In the genomic region with DNA sequence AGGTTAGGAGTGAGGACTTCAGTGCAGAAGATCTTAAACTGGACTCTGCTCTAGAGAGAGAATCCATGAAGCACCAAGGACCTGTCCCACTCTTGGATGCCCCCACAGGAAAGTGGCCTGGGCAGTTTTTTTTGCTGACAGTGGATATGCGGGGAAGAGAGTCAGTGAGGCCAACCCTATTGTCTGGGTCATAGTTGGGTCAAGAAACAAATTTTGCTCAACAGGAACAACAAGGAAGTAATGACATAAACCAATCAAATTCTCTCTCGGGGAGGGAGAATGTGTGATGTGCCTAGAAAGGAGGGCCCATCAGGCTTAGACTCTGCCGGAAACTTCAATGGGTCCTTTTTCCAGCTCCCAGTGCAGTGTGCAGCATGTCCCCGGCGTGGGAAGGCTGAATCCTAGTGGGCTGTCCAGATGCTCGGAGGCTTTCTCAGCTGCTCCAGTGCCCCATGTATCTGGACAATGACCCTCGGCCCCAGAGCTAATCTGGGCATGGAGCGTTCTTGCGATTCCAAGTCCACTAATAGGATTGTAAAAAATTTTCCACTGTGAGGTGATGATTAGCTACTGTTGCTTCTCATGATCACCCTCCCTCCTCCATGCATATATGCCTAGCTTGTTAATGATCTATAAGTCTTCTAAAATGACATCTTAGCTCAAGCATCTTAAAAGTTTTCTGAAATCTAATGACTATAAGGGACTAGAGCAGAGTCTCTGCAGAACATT, we compare ENCODE assay signal across 31 cellular contexts.
DNase-seq lines count a peak whose midpoint lies in the region; ATAC-seq and TF ChIP-seq lines count a peak whose summit lies in the region.
"Had no signal": no experiment of that assay in that cellular context is flagged by ENCODE, and none has a peak within 500 bp of the region (broad histone marks: within the 10 kb centered on the region; RNA-seq: fewer than 3 reads in every experiment).

No MANE protein-coding gene starts in this region.

- H3K4me1 Mint-ChIP-seq in nephron, result peaks cover 52% of the 10 kb centered on the region
- H3K4me1 Mint-ChIP-seq in stimulated activated naive B cell treated with anti-CD40 and anti-IgM and Interleukin-4, amounts not matched to agents 10 μg/mL and 1 μg/mL and 100 μg/mL, for 72 hours, result no peaks in the 10 kb centered on the region
- H3K4me1 Mint-ChIP-seq: activated naive CD8-positive, alpha-beta T cell treated with anti-CD3 and anti-CD28 coated beads, Interleukin-2, amount 10 ng/mL, durations not matched to agents 7 days and 5 days; CD4-positive, CD25-positive, alpha-beta regulatory T cell; T-helper 17 cell had no signal

- peaks cover 22% of the 10 kb centered on the region for H3K27me3 ChIP-seq in foreskin keratinocyte
- H3K27me3 ChIP-seq in osteoblast (ENCODE audit: insufficient read depth, low read length), result peaks cover 55% of the 10 kb centered on the region
- H3K27me3 ChIP-seq: ascending aorta, upper lobe of left lung had no signal

- no peaks in the 10 kb centered on the region for H3K36me3 ChIP-seq in osteoblast (ENCODE audit: insufficient read depth, low read length)
- H3K36me3 ChIP-seq: ascending aorta, upper lobe of left lung had no signal

- H3K79me2 ChIP-seq in osteoblast (ENCODE audit: insufficient read depth, low read length), result no peaks in the 10 kb centered on the region

- H3K36me3 Mint-ChIP-seq in nephron (ENCODE audit: low read depth), result no peaks in the 10 kb centered on the region
- H3K36me3 Mint-ChIP-seq in stimulated activated naive B cell treated with anti-CD40 and anti-IgM and Interleukin-4, amounts not matched to agents 10 μg/mL and 1 μg/mL and 100 μg/mL, for 72 hours, result no peaks in the 10 kb centered on the region
- H3K36me3 Mint-ChIP-seq: activated CD8-positive, alpha-beta memory T cell treated with anti-CD3 and anti-CD28 coated beads, Interleukin-2, amount 10 ng/mL, durations not matched to agents 7 days and 5 days; activated naive CD8-positive, alpha-beta T cell treated with anti-CD3 and anti-CD28 coated beads, Interleukin-2, amount 10 ng/mL, durations not matched to agents 7 days and 5 days; CD4-positive, CD25-positive, alpha-beta regulatory T cell had no signal

- H3K27ac ChIP-seq in foreskin keratinocyte (no peak overlapping the region), osteoblast (ENCODE audit: low read depth, low read length) (no peak overlapping the region)
- H3K27ac ChIP-seq: ascending aorta, RWPE1, SK-N-MC, upper lobe of left lung had no signal

- H3K9me3 Mint-ChIP-seq in nephron, result no peaks in the 10 kb centered on the region
- H3K9me3 Mint-ChIP-seq in stimulated activated naive B cell treated with anti-CD40 and anti-IgM and Interleukin-4, amounts not matched to agents 10 μg/mL and 1 μg/mL and 100 μg/mL, for 72 hours, result no peaks in the 10 kb centered on the region
- H3K9me3 Mint-ChIP-seq: activated naive CD8-positive, alpha-beta T cell treated with anti-CD3 and anti-CD28 coated beads, Interleukin-2, amount 10 ng/mL, durations not matched to agents 7 days and 5 days; activated T-cell treated with anti-CD3 and anti-CD28 coated beads, Interleukin-2, amount 50 U/mL, for 4 hours; CD4-positive, CD25-positive, alpha-beta regulatory T cell; HFFc6 had no signal

- H3K4me1 ChIP-seq in foreskin keratinocyte, result no peaks in the 10 kb centered on the region
- H3K4me1 ChIP-seq in osteoblast (ENCODE audit: insufficient read depth, low read length), result peaks cover 17% of the 10 kb centered on the region
- H3K4me1 ChIP-seq: ascending aorta, upper lobe of left lung had no signal

- TF ChIP-seq CTCF in fibroblast of villous mesenchyme (IDR thresholded peaks at IDR 0.05; ENCODE audit: insufficient read depth, low read depth, low read length), result no peak
- no peak for TF ChIP-seq CTCF in nephron (IDR thresholded peaks at IDR 0.05; ENCODE audit: unreplicated experiment in 3 of 3)
- TF ChIP-seq CTCF in foreskin keratinocyte (conservative IDR thresholded peaks at IDR 0.05), result no peak
- TF ChIP-seq CTCF in osteoblast (IDR thresholded peaks at IDR 0.05; ENCODE audit: extremely low read depth, low read depth, low read length), result no peak

- ATAC-seq in Right ventricle myocardium superior (ENCODE audit: poor library complexity), result peak; percentile 57
- no peak for ATAC-seq in stimulated activated naive B cell treated with anti-CD40 and anti-IgM and Interleukin-4, amounts not matched to agents 10 μg/mL and 1 μg/mL and 100 μg/mL, for 72 hours (replicated peaks)
- ATAC-seq in foreskin keratinocyte, result no peak
- ATAC-seq: activated CD4-positive, CD25-positive, alpha-beta regulatory T cell treated with anti-CD3 and anti-CD28 coated beads, Interleukin-2, amount 50 U/mL, for 24 hours; activated CD8-positive, alpha-beta memory T cell treated with anti-CD3 and anti-CD28 coated beads, Interleukin-2, amount 10 ng/mL, durations not matched to agents 7 days and 5 days; activated T-cell treated with anti-CD3 and anti-CD28 coated beads, Interleukin-2, amount 50 U/mL, for 4 hours; sciatic nerve; T-helper 17 cell had no signal

- no peak overlapping the region for H3K4me2 ChIP-seq in osteoblast (ENCODE audit: insufficient read depth, low read length)

- no peaks in the 10 kb centered on the region for H3K27me3 Mint-ChIP-seq in nephron (ENCODE audit: low read depth)
- peaks cover 10 to 25% of the 10 kb centered on the region in 2 donors for H3K27me3 Mint-ChIP-seq in stimulated activated naive B cell treated with anti-CD40 and anti-IgM and Interleukin-4, amounts not matched to agents 10 μg/mL and 1 μg/mL and 100 μg/mL, for 72 hours

- no peak overlapping the region for H2AFZ ChIP-seq in osteoblast (ENCODE audit: low read length)

- no peaks in the 10 kb centered on the region for H4K20me1 ChIP-seq in osteoblast (ENCODE audit: insufficient read depth, low read length)

- H3K9me3 ChIP-seq in osteoblast (ENCODE audit: low read depth, low read length), result no peaks in the 10 kb centered on the region
- H3K9me3 ChIP-seq: ascending aorta, upper lobe of left lung had no signal

- DNase-seq in Right ventricle myocardium superior (no peak), cardiac septum (ENCODE audit: low spot score) (no peak), fibroblast of villous mesenchyme (ENCODE audit: low read depth) (peak; percentile 68), foreskin keratinocyte (no peak), osteoblast (ENCODE audit: insufficient read length, low spot score, missing footprints) (no peak), NCI-H748 (lab: John Stamatoyannopoulos, UW; ENCODE audit: unreplicated experiment) (no peak)
- no peak for DNase-seq in stimulated activated naive B cell treated with anti-CD40 and anti-IgM and Interleukin-4, amounts not matched to agents 10 μg/mL and 1 μg/mL and 100 μg/mL, for 72 hours
- DNase-seq: activated CD4-positive, alpha-beta T cell treated with anti-CD3 and anti-CD28 coated beads, Interleukin-2, amount 50 U/mL, for 4 hours; activated CD8-positive, alpha-beta memory T cell treated with anti-CD3 and anti-CD28 coated beads, Interleukin-2, amount 10 ng/mL, durations not matched to agents 7 days and 5 days; activated gamma-delta T cell treated with Interleukin-2 at 50 U/mL for 16 hours; activated naive CD8-positive, alpha-beta T cell treated with anti-CD3 and anti-CD28 coated beads, Interleukin-2, amount 10 ng/mL, durations not matched to agents 7 days and 5 days; activated T-cell treated with anti-CD3 and anti-CD28 coated beads, Interleukin-2, amount 50 U/mL, for 4 hours; CD4-positive, CD25-positive, alpha-beta regulatory T cell; central memory CD4-positive, alpha-beta T cell; foreskin melanocyte; HFFc6; left cardiac atrium; NCI-H1092; NCI-H1694; NCI-H446 treated with DMSO at 0.1 percent for 48 hours; stimulated activated CD4-positive, alpha-beta T cell treated with anti-CD3 and anti-CD28 coated beads, Interleukin-15, amount 100 ng/mL, for 24 hours; stimulated activated CD4-positive, alpha-beta T cell treated with anti-CD3 and anti-CD28 coated beads, Interleukin-4, amount 100 ng/mL, for 4 hours; substantia nigra; T-helper 17 cell; upper lobe of left lung had no signal

- peak overlapping the region; percentile 80 to 97 (median 94) for H3K27ac Mint-ChIP-seq in nephron
- H3K27ac Mint-ChIP-seq in stimulated activated naive B cell treated with anti-CD40 and anti-IgM and Interleukin-4, amounts not matched to agents 10 μg/mL and 1 μg/mL and 100 μg/mL, for 72 hours, result no peak overlapping the region
- H3K27ac Mint-ChIP-seq: activated CD8-positive, alpha-beta memory T cell treated with anti-CD3 and anti-CD28 coated beads, Interleukin-2, amount 10 ng/mL, durations not matched to agents 7 days and 5 days; activated naive CD8-positive, alpha-beta T cell treated with anti-CD3 and anti-CD28 coated beads, Interleukin-2, amount 10 ng/mL, durations not matched to agents 7 days and 5 days; CD4-positive, CD25-positive, alpha-beta regulatory T cell; HFFc6; T-helper 17 cell had no signal

- H3K4me3 ChIP-seq in fibroblast of villous mesenchyme (ENCODE audit: low read depth, low read length) (no peak overlapping the region), osteoblast (ENCODE audit: insufficient read depth, low read length) (no peak overlapping the region)
- H3K4me3 ChIP-seq: ascending aorta, SK-N-MC, upper lobe of left lung had no signal

- intact Hi-C loops in Right ventricle myocardium superior (cut with DNase I) (no loop called here), cardiac septum (cut with DNase I) (no loop called here)

- H3K4me3 Mint-ChIP-seq in nephron, result peak overlapping the region in 1 of 3 experiments; percentile 17
- no peak overlapping the region for H3K4me3 Mint-ChIP-seq in stimulated activated naive B cell treated with anti-CD40 and anti-IgM and Interleukin-4, amounts not matched to agents 10 μg/mL and 1 μg/mL and 100 μg/mL, for 72 hours
- H3K4me3 Mint-ChIP-seq: activated CD8-positive, alpha-beta memory T cell treated with anti-CD3 and anti-CD28 coated beads, Interleukin-2, amount 10 ng/mL, durations not matched to agents 7 days and 5 days; activated naive CD8-positive, alpha-beta T cell treated with anti-CD3 and anti-CD28 coated beads, Interleukin-2, amount 10 ng/mL, durations not matched to agents 7 days and 5 days; activated T-cell treated with anti-CD3 and anti-CD28 coated beads, Interleukin-2, amount 50 U/mL, for 4 hours; CD4-positive, CD25-positive, alpha-beta regulatory T cell; HFFc6; T-helper 17 cell had no signal
